Comparison of ENCODE assay signal across 2 cellular contexts in the genomic region with DNA sequence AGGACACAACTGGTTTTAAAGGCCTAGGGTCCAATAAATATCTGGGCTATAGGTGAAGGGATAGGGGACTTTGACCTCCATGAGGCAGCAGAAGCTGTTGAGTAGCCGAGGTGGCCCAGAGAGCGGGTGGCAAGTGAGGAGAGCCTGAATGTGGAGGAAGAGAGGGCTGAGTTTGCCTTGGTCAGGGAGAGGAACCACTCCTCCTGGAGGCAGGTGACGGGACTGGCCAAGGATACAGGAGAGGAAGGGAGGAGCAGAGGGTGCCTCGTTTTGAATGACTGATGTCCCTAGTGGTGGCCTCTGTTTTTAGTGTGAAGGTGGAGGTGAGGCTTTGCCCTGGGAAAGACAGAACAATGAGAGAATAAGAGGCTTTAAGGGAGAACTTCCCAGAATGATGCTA.
TF ChIP-seq lines count a peak whose summit lies in the region.

No MANE protein-coding gene starts in this region.

TF ChIP-seq in SK-N-SH treated with all-trans-retinoic acid at 6 μM for 48 hours, 23 proteins besides CTCF, POLR2A, EP300 and RAD21 (continued from another document):
- TF ChIP-seq, protein P1, sequence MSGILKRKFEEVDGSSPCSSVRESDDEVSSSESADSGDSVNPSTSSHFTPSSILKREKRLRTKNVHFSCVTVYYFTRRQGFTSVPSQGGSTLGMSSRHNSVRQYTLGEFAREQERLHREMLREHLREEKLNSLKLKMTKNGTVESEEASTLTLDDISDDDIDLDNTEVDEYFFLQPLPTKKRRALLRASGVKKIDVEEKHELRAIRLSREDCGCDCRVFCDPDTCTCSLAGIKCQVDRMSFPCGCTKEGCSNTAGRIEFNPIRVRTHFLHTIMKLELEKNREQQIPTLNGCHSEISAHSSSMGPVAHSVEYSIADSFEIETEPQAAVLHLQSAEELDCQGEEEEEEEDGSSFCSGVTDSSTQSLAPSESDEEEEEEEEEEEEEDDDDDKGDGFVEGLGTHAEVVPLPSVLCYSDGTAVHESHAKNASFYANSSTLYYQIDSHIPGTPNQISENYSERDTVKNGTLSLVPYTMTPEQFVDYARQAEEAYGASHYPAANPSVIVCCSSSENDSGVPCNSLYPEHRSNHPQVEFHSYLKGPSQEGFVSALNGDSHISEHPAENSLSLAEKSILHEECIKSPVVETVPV (CRISPR knock-in tag; IDR thresholded peaks at IDR 0.05): no peak
- TF ChIP-seq, protein P2, sequence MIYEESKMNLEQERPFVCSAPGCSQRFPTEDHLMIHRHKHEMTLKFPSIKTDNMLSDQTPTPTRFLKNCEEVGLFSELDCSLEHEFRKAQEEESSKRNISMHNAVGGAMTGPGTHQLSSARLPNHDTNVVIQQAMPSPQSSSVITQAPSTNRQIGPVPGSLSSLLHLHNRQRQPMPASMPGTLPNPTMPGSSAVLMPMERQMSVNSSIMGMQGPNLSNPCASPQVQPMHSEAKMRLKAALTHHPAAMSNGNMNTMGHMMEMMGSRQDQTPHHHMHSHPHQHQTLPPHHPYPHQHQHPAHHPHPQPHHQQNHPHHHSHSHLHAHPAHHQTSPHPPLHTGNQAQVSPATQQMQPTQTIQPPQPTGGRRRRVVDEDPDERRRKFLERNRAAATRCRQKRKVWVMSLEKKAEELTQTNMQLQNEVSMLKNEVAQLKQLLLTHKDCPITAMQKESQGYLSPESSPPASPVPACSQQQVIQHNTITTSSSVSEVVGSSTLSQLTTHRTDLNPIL (CRISPR knock-in tag; IDR thresholded peaks at IDR 0.05; ENCODE audit: low read depth): no peak
- TF ChIP-seq CSDC2 (CRISPR knock-in tag; IDR thresholded peaks at IDR 0.05) (no peak), RARB (CRISPR knock-in tag; IDR thresholded peaks at IDR 0.05) (no peak), OSR1 (CRISPR knock-in tag; IDR thresholded peaks at IDR 0.05) (no peak), GLIS3 (CRISPR knock-in tag; IDR thresholded peaks at IDR 0.05) (no peak), ESRRG (CRISPR knock-in tag; IDR thresholded peaks at IDR 0.05) (no peak), ISL1 (CRISPR knock-in tag; IDR thresholded peaks at IDR 0.05) (no peak), ZFP30 (CRISPR knock-in tag; IDR thresholded peaks at IDR 0.05) (no peak), PPARA (CRISPR knock-in tag; IDR thresholded peaks at IDR 0.05; ENCODE audit: borderline replicate concordance) (no peak), ZNF8 (CRISPR knock-in tag; IDR thresholded peaks at IDR 0.05) (no peak)
- TF ChIP-seq, protein P3, sequence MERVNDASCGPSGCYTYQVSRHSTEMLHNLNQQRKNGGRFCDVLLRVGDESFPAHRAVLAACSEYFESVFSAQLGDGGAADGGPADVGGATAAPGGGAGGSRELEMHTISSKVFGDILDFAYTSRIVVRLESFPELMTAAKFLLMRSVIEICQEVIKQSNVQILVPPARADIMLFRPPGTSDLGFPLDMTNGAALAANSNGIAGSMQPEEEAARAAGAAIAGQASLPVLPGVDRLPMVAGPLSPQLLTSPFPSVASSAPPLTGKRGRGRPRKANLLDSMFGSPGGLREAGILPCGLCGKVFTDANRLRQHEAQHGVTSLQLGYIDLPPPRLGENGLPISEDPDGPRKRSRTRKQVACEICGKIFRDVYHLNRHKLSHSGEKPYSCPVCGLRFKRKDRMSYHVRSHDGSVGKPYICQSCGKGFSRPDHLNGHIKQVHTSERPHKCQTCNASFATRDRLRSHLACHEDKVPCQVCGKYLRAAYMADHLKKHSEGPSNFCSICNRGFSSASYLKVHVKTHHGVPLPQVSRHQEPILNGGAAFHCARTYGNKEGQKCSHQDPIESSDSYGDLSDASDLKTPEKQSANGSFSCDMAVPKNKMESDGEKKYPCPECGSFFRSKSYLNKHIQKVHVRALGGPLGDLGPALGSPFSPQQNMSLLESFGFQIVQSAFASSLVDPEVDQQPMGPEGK (CRISPR knock-in tag; IDR thresholded peaks at IDR 0.05; ENCODE audit: borderline replicate concordance): no peak
TF ChIP-seq in SK-N-SH treated with all-trans-retinoic acid at 6 μM for 48 hours: peak in this region for 0.

TF ChIP-seq in SK-N-SH, 30 proteins besides CTCF, POLR2A, EP300 and RAD21 (continued from another document):
- TF ChIP-seq, protein P4, sequence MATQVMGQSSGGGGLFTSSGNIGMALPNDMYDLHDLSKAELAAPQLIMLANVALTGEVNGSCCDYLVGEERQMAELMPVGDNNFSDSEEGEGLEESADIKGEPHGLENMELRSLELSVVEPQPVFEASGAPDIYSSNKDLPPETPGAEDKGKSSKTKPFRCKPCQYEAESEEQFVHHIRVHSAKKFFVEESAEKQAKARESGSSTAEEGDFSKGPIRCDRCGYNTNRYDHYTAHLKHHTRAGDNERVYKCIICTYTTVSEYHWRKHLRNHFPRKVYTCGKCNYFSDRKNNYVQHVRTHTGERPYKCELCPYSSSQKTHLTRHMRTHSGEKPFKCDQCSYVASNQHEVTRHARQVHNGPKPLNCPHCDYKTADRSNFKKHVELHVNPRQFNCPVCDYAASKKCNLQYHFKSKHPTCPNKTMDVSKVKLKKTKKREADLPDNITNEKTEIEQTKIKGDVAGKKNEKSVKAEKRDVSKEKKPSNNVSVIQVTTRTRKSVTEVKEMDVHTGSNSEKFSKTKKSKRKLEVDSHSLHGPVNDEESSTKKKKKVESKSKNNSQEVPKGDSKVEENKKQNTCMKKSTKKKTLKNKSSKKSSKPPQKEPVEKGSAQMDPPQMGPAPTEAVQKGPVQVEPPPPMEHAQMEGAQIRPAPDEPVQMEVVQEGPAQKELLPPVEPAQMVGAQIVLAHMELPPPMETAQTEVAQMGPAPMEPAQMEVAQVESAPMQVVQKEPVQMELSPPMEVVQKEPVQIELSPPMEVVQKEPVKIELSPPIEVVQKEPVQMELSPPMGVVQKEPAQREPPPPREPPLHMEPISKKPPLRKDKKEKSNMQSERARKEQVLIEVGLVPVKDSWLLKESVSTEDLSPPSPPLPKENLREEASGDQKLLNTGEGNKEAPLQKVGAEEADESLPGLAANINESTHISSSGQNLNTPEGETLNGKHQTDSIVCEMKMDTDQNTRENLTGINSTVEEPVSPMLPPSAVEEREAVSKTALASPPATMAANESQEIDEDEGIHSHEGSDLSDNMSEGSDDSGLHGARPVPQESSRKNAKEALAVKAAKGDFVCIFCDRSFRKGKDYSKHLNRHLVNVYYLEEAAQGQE (IDR thresholded peaks at IDR 0.05; ENCODE audit: low read depth, low read length): no peak
- no peak for TF ChIP-seq USF2 (IDR thresholded peaks at IDR 0.05; ENCODE audit: borderline replicate concordance, low read depth, low read length)
- no peak for TF ChIP-seq ELF1 (IDR thresholded peaks at IDR 0.05)
- no peak for TF ChIP-seq PBX3 (IDR thresholded peaks at IDR 0.05)
- TF ChIP-seq GATA2 (CRISPR knock-in tag; IDR thresholded peaks at IDR 0.05): no peak
- TF ChIP-seq YY1 (IDR thresholded peaks at IDR 0.05; ENCODE audit: low read depth): no peak
- TF ChIP-seq RCOR1 (IDR thresholded peaks at IDR 0.05; ENCODE audit: low read length): no peak
